13 cellular contexts compared by ENCODE assay signal in genomic region chr5:55575815-55576583, GRCh38. TPM values are rescaled to one million over a fixed set of nuclear protein-coding genes. Genes with fewer than 3 reads are reported as not detected.
DNase-seq lines count a peak whose midpoint lies in the region; ATAC-seq and TF ChIP-seq lines count a peak whose summit lies in the region.
"Had no signal": no experiment of that assay in that cellular context is flagged by ENCODE, and none has a peak within 500 bp of the region (broad histone marks: within the 10 kb centered on the region; RNA-seq: fewer than 3 reads in every experiment).

No MANE protein-coding gene starts in this region.

- BruUV-seq in PC-3 (replicated peaks; lab: Mats Ljungman, UMichigan): no TSS peak

- H3K4me2 ChIP-seq in smooth muscle cell (no peak overlapping the region), PC-3 (ENCODE audit: low read length) (no peak overlapping the region)

- H3K9me2 ChIP-seq in PC-3 (replicated peaks; ENCODE audit: low read length): no peaks in the 10 kb centered on the region

- H4K20me1 ChIP-seq in smooth muscle cell (ENCODE audit: low read depth) (no peaks in the 10 kb centered on the region), PC-3 (ENCODE audit: low read length) (no peaks in the 10 kb centered on the region)

- TF ChIP-seq CTCF in HL-60 (IDR thresholded peaks at IDR 0.05; ENCODE audit: insufficient read depth, low read length) (no peak), left ventricle myocardium inferior (IDR thresholded peaks at IDR 0.05; ENCODE audit: borderline replicate concordance) (no peak), smooth muscle cell (IDR thresholded peaks at IDR 0.05; ENCODE audit: borderline replicate concordance, insufficient read depth, poor library complexity, severe bottlenecking) (no peak), PC-3 (conservative IDR thresholded peaks at IDR 0.05; ENCODE audit: low read depth, low read length) (no peak)

- CTCF ChIA-PET in PC-3 (lab: Charles Lee): no interaction called here

- H3K27ac ChIP-seq in HL-60 (replicated peaks): peak overlapping the region; percentile 60
- peak overlapping the region; percentile 85 for H3K27ac ChIP-seq in left ventricle myocardium inferior (replicated peaks)
- H3K27ac ChIP-seq in smooth muscle cell (ENCODE audit: low read depth): peak overlapping the region; percentile 16
- no peak overlapping the region for H3K27ac ChIP-seq in PC-3 (ENCODE audit: low read length)
- H3K27ac ChIP-seq: cardiac muscle cell had no signal

- H3K4me1 ChIP-seq in left ventricle myocardium inferior (peaks cover 44% of the 10 kb centered on the region), smooth muscle cell (ENCODE audit: low read depth) (no peaks in the 10 kb centered on the region), PC-3 (ENCODE audit: insufficient read depth, low read length) (no peaks in the 10 kb centered on the region)

- H3K4me3 ChIP-seq in HL-60 (replicated peaks; ENCODE audit: insufficient read depth, low read length) (no peak overlapping the region), left ventricle myocardium inferior (no peak overlapping the region), smooth muscle cell (no peak overlapping the region), PC-3 (ENCODE audit: low read length) (no peak overlapping the region)
- H3K4me3 ChIP-seq: cardiac muscle cell, SJCRH30 had no signal

- H3K9me3 ChIP-seq in left ventricle myocardium inferior (replicated peaks): no peaks in the 10 kb centered on the region
- H3K9me3 ChIP-seq in smooth muscle cell (replicated peaks; ENCODE audit: low read depth): no peaks in the 10 kb centered on the region
- no peaks in the 10 kb centered on the region for H3K9me3 ChIP-seq in PC-3 (ENCODE audit: low read length)
- H3K9me3 ChIP-seq: SJCRH30 had no signal

- DNase-seq in HL-60 (ENCODE audit: low read depth in 1 of 2, low spot score in 1 of 2) (peak in 1 of 2 experiments; percentile 73), SIG-M5 treated with dmso at 0.1 percent for 504 hours (lab: John Stamatoyannopoulos, UW; ENCODE audit: unreplicated experiment) (peak; percentile 93), left ventricle myocardium inferior (no peak), smooth muscle cell (lab: John Stamatoyannopoulos, UW; ENCODE audit: unreplicated experiment) (no peak), PC-3 (no peak), T-helper 1 cell (no peak)
- DNase-seq in activated T-cell treated with anti-CD3 and anti-CD28 coated beads, Interleukin-2, amount 50 U/mL, for 1 hour: no peak
- DNase-seq: DMS53; naive thymus-derived CD8-positive, alpha-beta T cell; SJCRH30; stimulated activated CD4-positive, alpha-beta T cell treated with anti-CD3 and anti-CD28 coated beads, Interleukin-4, amount 100 ng/mL, for 1 hour had no signal

- no peak overlapping the region for H3K9ac ChIP-seq in smooth muscle cell (ENCODE audit: low read depth)
- H3K9ac ChIP-seq in PC-3 (ENCODE audit: low read length): no peak overlapping the region

- H3K79me2 ChIP-seq in smooth muscle cell (ENCODE audit: low read depth): no peaks in the 10 kb centered on the region
- H3K79me2 ChIP-seq in PC-3 (ENCODE audit: low read length): no peaks in the 10 kb centered on the region

- intact Hi-C loops in left ventricle myocardium inferior (cut with micrococcal nuclease): no loop called here
- intact Hi-C loops in PC-3 (cut with micrococcal nuclease): no loop called here

- POLR2A ChIA-PET in PC-3 (lab: Charles Lee; ENCODE audit: unreplicated experiment): no interaction called here

- H3K27me3 ChIP-seq in HL-60 (ENCODE audit: insufficient read depth, poor library complexity, severe bottlenecking) (no peaks in the 10 kb centered on the region), left ventricle myocardium inferior (ENCODE audit: low read depth) (no peaks in the 10 kb centered on the region), smooth muscle cell (ENCODE audit: low read depth) (no peaks in the 10 kb centered on the region), PC-3 (ENCODE audit: low read length) (no peaks in the 10 kb centered on the region)
- H3K27me3 ChIP-seq: cardiac muscle cell, SJCRH30 had no signal

- no peaks in the 10 kb centered on the region for H3F3A ChIP-seq in smooth muscle cell (ENCODE audit: low read depth)
- H3F3A ChIP-seq in PC-3 (ENCODE audit: low read length, unreplicated experiment): no peaks in the 10 kb centered on the region

- H2AFZ ChIP-seq in smooth muscle cell (ENCODE audit: low read depth) (peak overlapping the region; percentile 28), PC-3 (ENCODE audit: low read length) (no peak overlapping the region)

- no peaks in the 10 kb centered on the region for H3K36me3 ChIP-seq in left ventricle myocardium inferior
- H3K36me3 ChIP-seq in smooth muscle cell (ENCODE audit: low read depth): no peaks in the 10 kb centered on the region
- no peaks in the 10 kb centered on the region for H3K36me3 ChIP-seq in PC-3 (ENCODE audit: low read depth, low read length)
- H3K36me3 ChIP-seq: cardiac muscle cell, SJCRH30 had no signal

- 82% methylated on average over 8 of the region's 8 CpGs for WGBS in smooth muscle cell (ENCODE audit: low lambda C conversion rate)

- ATAC-seq in PC-3 (no peak), HG03196 (IDR thresholded peaks at IDR 0.05; ENCODE audit: unreplicated experiment) (no peak)
- ATAC-seq: naive thymus-derived CD8-positive, alpha-beta T cell had no signal

RNA-seq across cellular contexts. Expression of gene PLPP1, which starts 41.2 kb away (rescaled TPM):
- total RNA-seq in left ventricle myocardium inferior (72.6 TPM), smooth muscle cell (76.1 and 108 TPM in 2 replicates), PC-3 (2014; rRNA removed) (16.2 and 21.1 TPM in 2 replicates)
- polyA plus RNA-seq in smooth muscle cell: 47.2 and 95.2 TPM in 2 replicates
